Comparison of ENCODE assay signal across 13 cellular contexts in the genomic region with DNA sequence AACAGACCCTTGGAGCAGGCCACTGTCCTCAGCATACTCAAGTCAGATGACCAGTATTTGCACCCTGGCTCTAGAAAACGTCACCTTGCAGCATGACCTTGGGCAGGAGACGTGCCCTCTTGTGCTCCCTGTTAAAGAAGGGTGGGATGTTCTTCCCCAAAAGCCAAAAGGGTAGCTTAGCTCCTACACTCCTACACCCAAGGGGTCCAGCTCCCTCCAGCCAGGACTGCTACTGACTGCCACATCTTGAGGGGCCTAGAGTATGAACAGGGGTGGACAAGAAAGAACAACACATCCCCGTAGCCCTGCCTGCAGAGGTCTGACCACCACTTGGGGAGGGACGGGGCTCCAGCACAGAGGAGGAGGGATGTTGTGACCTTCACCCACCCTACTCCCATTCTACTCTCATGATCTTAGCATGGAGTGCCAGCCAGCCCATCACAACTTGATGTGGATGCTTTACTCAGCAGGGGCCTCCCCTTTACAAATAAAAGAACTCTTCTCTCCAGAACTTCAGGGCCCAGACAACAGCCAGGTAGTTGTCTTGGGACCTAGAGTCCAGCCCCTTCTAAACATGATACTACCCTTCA.
"Had no signal": no experiment of that assay in that cellular context is flagged by ENCODE, and none has a peak within 500 bp of the region (broad histone marks: within the 10 kb centered on the region; RNA-seq: fewer than 3 reads in every experiment).

No MANE protein-coding gene starts in this region.

- H3K27ac ChIP-seq: psoas muscle, sigmoid colon, transverse colon had no signal

- H3K36me3 Mint-ChIP-seq: naive thymus-derived CD8-positive, alpha-beta T cell; stimulated activated memory B cell treated with anti-CD40 and anti-IgM and Interleukin-4, amounts not matched to agents 10 μg/mL and 1 μg/mL and 100 μg/mL, for 72 hours had no signal

- ATAC-seq: activated CD4-positive, CD25-positive, alpha-beta regulatory T cell treated with anti-CD3 and anti-CD28 coated beads, Interleukin-2, amount 50 U/mL, for 24 hours; activated naive CD8-positive, alpha-beta T cell treated with anti-CD3 and anti-CD28 coated beads, Interleukin-2, amount 50 U/mL, for 24 hours; naive thymus-derived CD8-positive, alpha-beta T cell; psoas muscle; stimulated activated memory B cell treated with anti-CD40 and anti-IgM and Interleukin-4, amounts not matched to agents 10 μg/mL and 1 μg/mL and 100 μg/mL, for 72 hours had no signal

- H3K4me3 Mint-ChIP-seq: activated naive CD8-positive, alpha-beta T cell treated with anti-CD3 and anti-CD28 coated beads, Interleukin-2, amount 50 U/mL, for 24 hours; activated T-helper 1 cell treated with anti-CD3 and anti-CD28 coated beads, Interleukin-12 subunit alpha, Interleukin-12 subunit beta, Interleukin-2, Interleukin-4 antibody, amounts not matched to agents 30 ng/mL and 10 ng/mL and 1 ng/mL, durations not matched to agents 14 hours and 24 hours and 36 hours; naive thymus-derived CD8-positive, alpha-beta T cell; stimulated activated memory B cell treated with anti-CD40 and anti-IgM and Interleukin-4, amounts not matched to agents 10 μg/mL and 1 μg/mL and 100 μg/mL, for 72 hours had no signal

- H3K4me1 Mint-ChIP-seq: activated naive CD8-positive, alpha-beta T cell treated with anti-CD3 and anti-CD28 coated beads, Interleukin-2, amount 50 U/mL, for 24 hours; naive thymus-derived CD8-positive, alpha-beta T cell; stimulated activated memory B cell treated with anti-CD40 and anti-IgM and Interleukin-4, amounts not matched to agents 10 μg/mL and 1 μg/mL and 100 μg/mL, for 72 hours had no signal

- H3K9me3 Mint-ChIP-seq: activated naive CD8-positive, alpha-beta T cell treated with anti-CD3 and anti-CD28 coated beads, Interleukin-2, amount 50 U/mL, for 24 hours; activated T-helper 1 cell treated with anti-CD3 and anti-CD28 coated beads, Interleukin-12 subunit alpha, Interleukin-12 subunit beta, Interleukin-2, Interleukin-4 antibody, amounts not matched to agents 30 ng/mL and 10 ng/mL and 1 ng/mL, durations not matched to agents 14 hours and 24 hours and 36 hours; naive thymus-derived CD8-positive, alpha-beta T cell; stimulated activated memory B cell treated with anti-CD40 and anti-IgM and Interleukin-4, amounts not matched to agents 10 μg/mL and 1 μg/mL and 100 μg/mL, for 72 hours had no signal

- DNase-seq: activated CD4-positive, alpha-beta T cell treated with anti-CD3 and anti-CD28 coated beads, Interleukin-2, amount 50 U/mL, for 4 hours; activated naive CD4-positive, alpha-beta T cell treated with Interleukin-2 at 50 U/mL for 16 hours; activated naive CD8-positive, alpha-beta T cell treated with anti-CD3 and anti-CD28 coated beads, Interleukin-2, amount 50 U/mL, for 24 hours; aorta; psoas muscle; sigmoid colon; stimulated activated CD4-positive, alpha-beta T cell treated with anti-CD3 and anti-CD28 coated beads, Interleukin-1b, Interleukin-23, amount 100 ng/mL, for 48 hours; substantia nigra; transverse colon had no signal

- H3K27ac Mint-ChIP-seq: activated naive CD8-positive, alpha-beta T cell treated with anti-CD3 and anti-CD28 coated beads, Interleukin-2, amount 50 U/mL, for 24 hours; activated T-helper 1 cell treated with anti-CD3 and anti-CD28 coated beads, Interleukin-12 subunit alpha, Interleukin-12 subunit beta, Interleukin-2, Interleukin-4 antibody, amounts not matched to agents 30 ng/mL and 10 ng/mL and 1 ng/mL, durations not matched to agents 14 hours and 24 hours and 36 hours; stimulated activated memory B cell treated with anti-CD40 and anti-IgM and Interleukin-4, amounts not matched to agents 10 μg/mL and 1 μg/mL and 100 μg/mL, for 72 hours had no signal

- H3K4me3 ChIP-seq: psoas muscle, sigmoid colon, transverse colon had no signal

- H3K9me3 ChIP-seq: psoas muscle, sigmoid colon, transverse colon had no signal

- H3K27me3 Mint-ChIP-seq: activated naive CD8-positive, alpha-beta T cell treated with anti-CD3 and anti-CD28 coated beads, Interleukin-2, amount 50 U/mL, for 24 hours; naive thymus-derived CD8-positive, alpha-beta T cell had no signal

- H3K27me3 ChIP-seq: sigmoid colon, transverse colon had no signal

- H3K36me3 ChIP-seq: sigmoid colon, transverse colon had no signal

- H3K4me1 ChIP-seq: psoas muscle, sigmoid colon had no signal
